ENCODE assay signal across 20 cellular contexts in the genomic region with DNA sequence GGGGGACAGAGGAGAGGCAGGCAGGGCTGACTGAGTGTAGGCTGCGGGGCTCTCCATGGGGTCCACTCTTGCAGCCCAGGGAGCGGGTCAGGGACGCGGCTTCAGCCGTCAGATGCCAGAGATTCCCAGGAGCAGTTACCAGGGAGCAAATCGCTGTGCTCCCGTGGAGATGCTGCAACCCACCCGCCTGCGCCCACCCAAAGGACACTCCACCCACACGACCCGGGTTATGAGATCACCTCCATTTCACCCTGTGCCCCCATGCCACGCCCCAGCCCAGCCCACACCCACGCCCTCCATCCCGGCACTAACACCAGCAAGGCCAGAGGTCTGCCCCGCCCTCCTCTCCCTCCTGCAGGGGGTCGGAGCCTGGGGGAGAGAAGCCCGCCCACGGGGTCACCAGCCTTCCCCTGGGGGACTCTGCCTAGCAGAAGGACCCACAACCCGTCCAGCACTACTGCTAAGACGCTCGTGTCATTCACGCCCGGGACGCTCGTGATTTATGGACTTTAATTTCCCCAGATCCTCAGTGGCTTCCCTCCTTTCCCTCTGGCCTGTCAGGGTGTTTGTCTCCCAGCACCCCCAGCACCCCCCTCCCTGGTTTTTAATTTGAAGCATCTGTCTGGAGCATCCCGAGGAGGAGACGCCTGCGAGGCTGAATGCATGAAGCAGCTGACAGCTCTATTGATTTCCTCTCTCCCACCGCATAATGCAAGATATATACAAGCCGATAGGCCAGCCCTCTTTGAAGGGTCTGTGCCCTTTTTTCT. TPM values are rescaled to one million over a fixed set of nuclear protein-coding genes. Genes with fewer than 3 reads are reported as not detected.
DNase-seq lines count a peak whose midpoint lies in the region; ATAC-seq and TF ChIP-seq lines count a peak whose summit lies in the region.
"Had no signal": no experiment of that assay in that cellular context is flagged by ENCODE, and none has a peak within 500 bp of the region (broad histone marks: within the 10 kb centered on the region; RNA-seq: fewer than 3 reads in every experiment).

No MANE protein-coding gene starts in this region.

- H3K27ac ChIP-seq in CD4-positive, CD25-positive, alpha-beta regulatory T cell (ENCODE audit: insufficient read depth, low read length, poor library complexity, severe bottlenecking), result no peak overlapping the region
- H3K27ac ChIP-seq in HEK293 (ENCODE audit: extremely low read depth, low read depth, low read length), result no peak overlapping the region
- no peak overlapping the region for H3K27ac ChIP-seq in heart right ventricle
- H3K27ac ChIP-seq: BLaER1 treated with 17β-estradiol and CSF1 and Interleukin-3, amounts not matched to agents 10 nM and 100 nM had no signal

- H3K9me3 ChIP-seq in CD4-positive, CD25-positive, alpha-beta regulatory T cell (ENCODE audit: control insufficient read depth in 2 of 2, low read length in 2 of 2), result no peaks in the 10 kb centered on the region
- H3K9me3 ChIP-seq in HEK293 (ENCODE audit: control insufficient read depth, insufficient read depth, low read depth, low read length), result no peaks in the 10 kb centered on the region
- no peaks in the 10 kb centered on the region for H3K9me3 ChIP-seq in iPS-15b (ENCODE audit: control insufficient read depth, insufficient read depth, low read length)
- H3K9me3 ChIP-seq in heart right ventricle, result no peaks in the 10 kb centered on the region
- H3K9me3 ChIP-seq: BLaER1 treated with 17β-estradiol and CSF1 and Interleukin-3, amounts not matched to agents 10 nM and 100 nM had no signal

- peaks cover 0 to 2% (median 0%) of the 10 kb centered on the region in 7 donors for H3K9me3 Mint-ChIP-seq in CD4-positive, CD25-positive, alpha-beta regulatory T cell
- H3K9me3 Mint-ChIP-seq: CD8-positive, alpha-beta memory T cell had no signal

- intact Hi-C loops in heart right ventricle (cut with DNase I), result no loop called here

- no peaks in the 10 kb centered on the region for H3K36me3 ChIP-seq in CD4-positive, CD25-positive, alpha-beta regulatory T cell (ENCODE audit: control insufficient read depth, insufficient read depth, low read length)
- H3K36me3 ChIP-seq in HEK293 (ENCODE audit: control insufficient read depth in 2 of 2, insufficient read depth in 1 of 2, low read length in 2 of 2) (no peaks in the 10 kb centered on the region), iPS-15b (ENCODE audit: control insufficient read depth, insufficient read depth, low read length) (no peaks in the 10 kb centered on the region), heart right ventricle (no peaks in the 10 kb centered on the region)
- H3K36me3 ChIP-seq: BLaER1 treated with 17β-estradiol and CSF1 and Interleukin-3, amounts not matched to agents 10 nM and 100 nM had no signal

- 45 to 49% methylated on average over 30 of the region's 30 CpGs for WGBS in heart right ventricle, 2 donors

- H3K4me3 ChIP-seq in CD4-positive, CD25-positive, alpha-beta regulatory T cell (ENCODE audit: low read depth, low read length), result no peak overlapping the region
- H3K4me3 ChIP-seq in HEK293 (ENCODE audit: low read depth, low read length) (no peak overlapping the region), iPS-15b (ENCODE audit: low read depth, low read length) (no peak overlapping the region), heart right ventricle (no peak overlapping the region)
- H3K4me3 ChIP-seq: BLaER1 treated with 17β-estradiol and CSF1 and Interleukin-3, amounts not matched to agents 10 nM and 100 nM; GM12878 had no signal

- H3K27me3 Mint-ChIP-seq in CD4-positive, CD25-positive, alpha-beta regulatory T cell, result peaks cover 52% of the 10 kb centered on the region

- H3K36me3 Mint-ChIP-seq in CD4-positive, CD25-positive, alpha-beta regulatory T cell, result no peaks in the 10 kb centered on the region
- H3K36me3 Mint-ChIP-seq: CD8-positive, alpha-beta memory T cell had no signal

- TF ChIP-seq CTCF in HEK293 (tag by site-specific recombination; IDR thresholded peaks at IDR 0.05) (no peak), heart right ventricle (IDR thresholded peaks at IDR 0.05) (no peak)

- peak overlapping the region in 2 of 3 donors; percentile 45 to 55 for H3K27ac Mint-ChIP-seq in CD4-positive, CD25-positive, alpha-beta regulatory T cell

- peak overlapping the region; percentile 54 for H3K9ac ChIP-seq in iPS-15b (ENCODE audit: low read depth, low read length)
- H3K9ac ChIP-seq: BLaER1 treated with 17β-estradiol and CSF1 and Interleukin-3, amounts not matched to agents 10 nM and 100 nM had no signal

- H3K27me3 ChIP-seq in CD4-positive, CD25-positive, alpha-beta regulatory T cell (ENCODE audit: control insufficient read depth, insufficient read depth, low read length), result no peaks in the 10 kb centered on the region
- H3K27me3 ChIP-seq in iPS-15b (ENCODE audit: control insufficient read depth, insufficient read depth, low read length), result peaks cover 16% of the 10 kb centered on the region
- peaks cover 6 to 74% (median 55%) of the 10 kb centered on the region in 7 donors for H3K27me3 ChIP-seq in heart right ventricle

- no peak overlapping the region for H3K4me3 Mint-ChIP-seq in CD4-positive, CD25-positive, alpha-beta regulatory T cell
- H3K4me3 Mint-ChIP-seq: CD8-positive, alpha-beta memory T cell had no signal

- POLR2A ChIA-PET in HEK293 (lab: Yijun Ruan, JAX), result no interaction called here

- CTCF ChIA-PET in HEK293 (lab: Yijun Ruan, JAX), result interaction anchor here (6.7 kb wide), 1 partner anchor 107 kb away, joined by 74 read pairs; no protein-coding TSS in a partner anchor

- ATAC-seq in CD4-positive, CD25-positive, alpha-beta regulatory T cell (ENCODE audit: low read depth in 2 of 2), result no peak
- ATAC-seq in heart right ventricle (no peak), HG02870 (IDR thresholded peaks at IDR 0.05; ENCODE audit: unreplicated experiment) (no peak), HG03432 (IDR thresholded peaks at IDR 0.05; ENCODE audit: unreplicated experiment) (no peak)
- ATAC-seq: GM12878, Right ventricle myocardium inferior had no signal

- peaks cover 0 to 6% (median 6%) of the 10 kb centered on the region in 4 donors for H3K4me1 Mint-ChIP-seq in CD4-positive, CD25-positive, alpha-beta regulatory T cell

- no peak for DNase-seq in CD4-positive, CD25-positive, alpha-beta regulatory T cell
- DNase-seq in NCI-H345 treated with DMSO at 0.1 percent for 48 hours (lab: John Stamatoyannopoulos, UW; ENCODE audit: unreplicated experiment) (peak; percentile 47), NCI-H510A (lab: John Stamatoyannopoulos, UW) (no peak), heart right ventricle (no peak)
- DNase-seq: CD8-positive, alpha-beta memory T cell; DMS53; EL; HCEC 1CT; NCI-H1436 treated with DMSO at 0.1 percent for 48 hours; NCI-H2029 treated with DMSO at 0.1 percent for 48 hours; NCI-H226; NCI-H526 treated with DMSO at 0.1 percent for 48 hours; NK-92 treated with Interleukin-12 subunit alpha and Interleukin-12 subunit beta, amount 100 ng/mL, for 24 hours had no signal

- no peaks in the 10 kb centered on the region for H3K4me1 ChIP-seq in CD4-positive, CD25-positive, alpha-beta regulatory T cell (ENCODE audit: control insufficient read depth, insufficient read depth, low read length, poor library complexity, severe bottlenecking)
- no peaks in the 10 kb centered on the region for H3K4me1 ChIP-seq in HEK293 (ENCODE audit: control insufficient read depth, insufficient read depth, low read length)
- peaks cover 2% of the 10 kb centered on the region for H3K4me1 ChIP-seq in iPS-15b (ENCODE audit: control insufficient read depth, insufficient read depth, low read length)
- H3K4me1 ChIP-seq in heart right ventricle, result peaks cover 0 to 18% (median 0%) of the 10 kb centered on the region in 9 donors

TF ChIP-seq in HEK293, 187 proteins besides CTCF, POLR2A, EP300 and RAD21 (continues in another document):
- TF ChIP-seq ZNF354C (tag by site-specific recombination; IDR thresholded peaks at IDR 0.05; ENCODE audit: borderline replicate concordance, low read depth) (no peak), ZNF423 (tag by site-specific recombination; IDR thresholded peaks at IDR 0.05) (peak; percentile 56; the same call in 1 of the 2 replicates), ZBTB17 (tag by site-specific recombination; IDR thresholded peaks at IDR 0.05) (no peak), ZIC2 (tag by site-specific recombination; IDR thresholded peaks at IDR 0.05) (peak; percentile 90), KLF10 (tag by site-specific recombination; IDR thresholded peaks at IDR 0.05) (0 out of 2 replicates have a peak, but pooled peaks have one; percentile 29), BCL11B (tag by site-specific recombination; IDR thresholded peaks at IDR 0.05; ENCODE audit: low read depth) (no peak), GLIS2 (tag by site-specific recombination; IDR thresholded peaks at IDR 0.05) (peak; percentile 55), ZNF596 (tag by site-specific recombination; IDR thresholded peaks at IDR 0.05) (no peak), GLIS1 (tag by site-specific recombination; IDR thresholded peaks at IDR 0.05) (peak; percentile 57; the same call in 1 of the 2 replicates), KLF1 (tag by site-specific recombination; IDR thresholded peaks at IDR 0.05) (peak; percentile 100)
- TF ChIP-seq, protein P1, sequence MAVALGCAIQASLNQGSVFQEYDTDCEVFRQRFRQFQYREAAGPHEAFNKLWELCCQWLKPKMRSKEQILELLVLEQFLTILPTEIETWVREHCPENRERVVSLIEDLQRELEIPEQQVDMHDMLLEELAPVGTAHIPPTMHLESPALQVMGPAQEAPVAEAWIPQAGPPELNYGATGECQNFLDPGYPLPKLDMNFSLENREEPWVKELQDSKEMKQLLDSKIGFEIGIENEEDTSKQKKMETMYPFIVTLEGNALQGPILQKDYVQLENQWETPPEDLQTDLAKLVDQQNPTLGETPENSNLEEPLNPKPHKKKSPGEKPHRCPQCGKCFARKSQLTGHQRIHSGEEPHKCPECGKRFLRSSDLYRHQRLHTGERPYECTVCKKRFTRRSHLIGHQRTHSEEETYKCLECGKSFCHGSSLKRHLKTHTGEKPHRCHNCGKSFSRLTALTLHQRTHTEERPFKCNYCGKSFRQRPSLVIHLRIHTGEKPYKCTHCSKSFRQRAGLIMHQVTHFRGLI (tag by site-specific recombination; IDR thresholded peaks at IDR 0.05), result no peak
- TF ChIP-seq, protein P2, sequence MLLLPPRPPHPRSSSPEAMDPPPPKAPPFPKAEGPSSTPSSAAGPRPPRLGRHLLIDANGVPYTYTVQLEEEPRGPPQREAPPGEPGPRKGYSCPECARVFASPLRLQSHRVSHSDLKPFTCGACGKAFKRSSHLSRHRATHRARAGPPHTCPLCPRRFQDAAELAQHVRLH (tag by site-specific recombination; IDR thresholded peaks at IDR 0.05), result no peak

RNA-seq across cellular contexts. Expression of a gene that starts 6.8 kb away (rescaled TPM):
- 1,316 TPM for total RNA-seq in CD4-positive, CD25-positive, alpha-beta regulatory T cell
- 1,000 to 10,000 TPM; 1,826 to 2,253 (median 2,137) TPM for polyA plus RNA-seq in CD4-positive, CD25-positive, alpha-beta regulatory T cell
- total RNA-seq in heart right ventricle, result 100 to 1,000 TPM; 661 to 847 (median 735) TPM
- 1,000 to 10,000 TPM; 1,527 to 2,186 TPM for polyA plus RNA-seq in heart right ventricle

RNA-seq across cellular contexts. Expression of a gene that starts 16.6 kb away (rescaled TPM):
- total RNA-seq in CD4-positive, CD25-positive, alpha-beta regulatory T cell, result 23.3 TPM
- 10 to 100 TPM in 2 of 4 donors, 1 to 10 TPM in 2; 6.7 to 13.8 (median 9.9) TPM for polyA plus RNA-seq in CD4-positive, CD25-positive, alpha-beta regulatory T cell
- 10 to 100 TPM; 20.9 to 36.3 (median 26.1) TPM for total RNA-seq in heart right ventricle
- 10 to 100 TPM in 1 of 2 donors, 1 to 10 TPM in 1; 8.6 to 20.6 TPM for polyA plus RNA-seq in heart right ventricle
